In the genomic region with DNA sequence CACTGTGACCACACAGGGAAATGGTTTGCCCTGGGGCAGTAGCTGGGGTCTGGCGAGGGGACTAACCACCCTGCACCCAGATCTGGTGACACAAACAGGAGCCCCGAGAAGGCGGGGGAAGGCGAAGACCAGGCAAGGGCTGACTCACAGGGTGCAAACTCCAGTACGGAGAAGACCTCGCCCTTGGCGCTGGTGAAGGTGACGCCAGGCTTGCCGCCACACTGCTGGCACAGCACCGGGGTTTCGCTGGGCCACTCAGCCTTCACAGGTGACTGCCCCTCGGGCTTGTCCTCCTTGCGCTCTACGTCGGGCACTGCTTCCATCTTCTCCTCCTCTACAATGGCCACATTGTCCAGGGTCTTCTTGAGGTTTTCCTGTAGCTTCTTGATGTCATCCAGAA, we compare ENCODE assay signal across 25 cellular contexts.
"Had no signal": no experiment of that assay in that cellular context is flagged by ENCODE, and none has a peak within 500 bp of the region (broad histone marks: within the 10 kb centered on the region; RNA-seq: fewer than 3 reads in every experiment).

No MANE protein-coding gene starts in this region.

- ATAC-seq: effector memory CD8-positive, alpha-beta T cell; heart right ventricle; left colon; lower lobe of right lung; natural killer cell; stimulated activated naive B cell treated with anti-CD40 and anti-IgM and Interleukin-4, amounts not matched to agents 10 μg/mL and 1 μg/mL and 100 μg/mL, for 72 hours; upper lobe of right lung had no signal

- H3K27ac ChIP-seq: esophagus squamous epithelium, heart right ventricle, left ventricle myocardium inferior, lower lobe of right lung, pancreas, sigmoid colon, thoracic aorta, tibial nerve, upper lobe of right lung, uterus had no signal

- H3K36me3 ChIP-seq: uterus had no signal

- H3K4me3 ChIP-seq: esophagus squamous epithelium, heart right ventricle, left ventricle myocardium inferior, lower lobe of right lung, pancreas, sigmoid colon, thoracic aorta, tibial nerve, upper lobe of right lung, uterus had no signal

- H3K27me3 ChIP-seq: esophagus squamous epithelium, heart right ventricle, pancreas, sigmoid colon, tibial nerve, upper lobe of right lung, uterus had no signal

- H3K4me1 ChIP-seq: lower lobe of right lung, pancreas, upper lobe of right lung, uterus had no signal

- H3K9me3 ChIP-seq: esophagus squamous epithelium, heart right ventricle, left ventricle myocardium inferior, lower lobe of right lung, pancreas, sigmoid colon, thoracic aorta, tibial nerve, upper lobe of right lung, uterus had no signal

- FAIRE-seq: endometrium, islet of Langerhans, pancreas had no signal

- DNase-seq: cortex of kidney; effector memory CD8-positive, alpha-beta T cell; erythroblast; esophagus squamous epithelium; foreskin melanocyte; glutamatergic neuron; hippocampal formation; kidney glomerular epithelial cell; left colon; left ventricle myocardium inferior; lower lobe of right lung; natural killer cell; occipital lobe; sigmoid colon; stimulated activated CD4-positive, alpha-beta T cell treated with anti-CD3 and anti-CD28 coated beads, Interleukin-15, amount 100 ng/mL, for 24 hours; stimulated activated CD4-positive, alpha-beta T cell treated with anti-CD3 and anti-CD28 coated beads, Interleukin-2, amount 100 ng/mL, for 48 hours; stimulated activated naive B cell treated with anti-CD40 and anti-IgM and Interleukin-4, amounts not matched to agents 10 μg/mL and 1 μg/mL and 100 μg/mL, for 72 hours; upper lobe of right lung; uterus had no signal
